17 cellular contexts compared by ENCODE assay signal in the genomic region with DNA sequence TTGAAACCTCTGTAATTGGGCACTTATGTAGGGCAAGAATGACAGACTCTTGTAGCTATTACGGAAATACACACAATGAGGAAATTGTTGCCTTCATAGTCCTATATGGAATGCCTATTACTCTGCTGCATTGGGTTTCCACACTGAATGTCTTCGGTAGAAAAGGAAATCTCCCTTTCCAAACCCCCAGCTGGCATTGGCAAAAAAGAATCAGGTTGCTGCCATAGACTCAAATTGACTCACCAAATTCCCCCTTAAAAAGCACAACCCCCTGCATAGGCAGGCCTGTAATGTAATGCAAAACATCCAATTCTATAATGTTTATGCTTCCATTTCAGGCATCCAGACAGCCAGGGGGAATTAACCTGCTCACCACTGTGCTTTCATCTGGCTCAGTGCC. TPM values are rescaled to one million over a fixed set of nuclear protein-coding genes. Genes with fewer than 3 reads are reported as not detected.
DNase-seq lines count a peak whose midpoint lies in the region; ATAC-seq and TF ChIP-seq lines count a peak whose summit lies in the region.
"Had no signal": no experiment of that assay in that cellular context is flagged by ENCODE, and none has a peak within 500 bp of the region (broad histone marks: within the 10 kb centered on the region; RNA-seq: fewer than 3 reads in every experiment).

No MANE protein-coding gene starts in this region.

- H3K79me2 ChIP-seq in GM23338 (replicated peaks; ENCODE audit: insufficient read depth) (no peaks in the 10 kb centered on the region), mammary epithelial cell (ENCODE audit: insufficient read depth, low read length) (no peaks in the 10 kb centered on the region)

- no peak for TF ChIP-seq CTCF in GM23338 (conservative IDR thresholded peaks at IDR 0.05; ENCODE audit: low read depth in 2 of 2)
- TF ChIP-seq CTCF in WTC11 (IDR thresholded peaks at IDR 0.05) = no peak
- TF ChIP-seq CTCF in mammary epithelial cell (conservative IDR thresholded peaks at IDR 0.05 in 1 of 2, IDR thresholded peaks at IDR 0.05 in 1 of 2; ENCODE audit: extremely low read depth in 1 of 2, insufficient read depth in 1 of 2, low read depth in 1 of 2, low read length in 2 of 2) = no peak

- no peaks in the 10 kb centered on the region for H3K9me2 ChIP-seq in GM23338 (ENCODE audit: insufficient read depth)

- no peaks in the 10 kb centered on the region for H3K36me3 ChIP-seq in GM23338 (ENCODE audit: insufficient read depth)
- H3K36me3 ChIP-seq in mammary epithelial cell (ENCODE audit: insufficient read depth, low read length) = no peaks in the 10 kb centered on the region

- in situ Hi-C loops in mammary epithelial cell (cut with MboI; ENCODE audit: low sequenced_read_pairs in 2 of 2) = no loop called here

- no peak overlapping the region for H3K9ac ChIP-seq in mammary epithelial cell (ENCODE audit: insufficient read depth, low read length)

- no TSS peak for BruUV-seq in mammary epithelial cell (replicated peaks; lab: Mats Ljungman, UMichigan)

- no peak overlapping the region for H3K27ac Mint-ChIP-seq in GM23338
- no peak overlapping the region for H3K27ac Mint-ChIP-seq in WTC11
- H3K27ac Mint-ChIP-seq: CD4-positive, alpha-beta memory T cell had no signal

- peaks cover 17% of the 10 kb centered on the region for H3K4me1 Mint-ChIP-seq in GM23338
- H3K4me1 Mint-ChIP-seq in WTC11 = peaks cover 17% of the 10 kb centered on the region
- H3K4me1 Mint-ChIP-seq: CD4-positive, alpha-beta memory T cell had no signal

- H3K4me3 Mint-ChIP-seq in GM23338 (no peak overlapping the region), WTC11 (no peak overlapping the region)
- H3K4me3 Mint-ChIP-seq: CD4-positive, alpha-beta memory T cell had no signal

- no peaks in the 10 kb centered on the region for H4K20me1 ChIP-seq in GM23338 (replicated peaks; ENCODE audit: insufficient read depth)
- no peaks in the 10 kb centered on the region for H4K20me1 ChIP-seq in mammary epithelial cell (ENCODE audit: insufficient read depth, low read length)

- CTCF ChIA-PET in WTC11 (lab: Charles Lee) (interaction anchor here (0.6 to 2.7 kb wide), 4 partner anchors 26 to 149 kb away, joined by 3 to 13 read pairs (median 9); no protein-coding TSS in a partner anchor), mammary epithelial cell (lab: Charles Lee; ENCODE audit: low non-redundant PET) (no interaction called here)

- no peaks in the 10 kb centered on the region for H3K36me3 Mint-ChIP-seq in GM23338 (ENCODE audit: low read depth)
- H3K36me3 Mint-ChIP-seq in WTC11 = no peaks in the 10 kb centered on the region
- H3K36me3 Mint-ChIP-seq: CD4-positive, alpha-beta memory T cell had no signal

- no peaks in the 10 kb centered on the region for H3K27me3 ChIP-seq in GM23338 (ENCODE audit: insufficient read depth)
- H3K27me3 ChIP-seq in mammary epithelial cell (ENCODE audit: insufficient read depth, low read length) = no peaks in the 10 kb centered on the region

- intact Hi-C loops in mammary epithelial cell (cut with micrococcal nuclease) = no loop called here

- H2AFZ ChIP-seq in GM23338 = no peak overlapping the region
- no peak overlapping the region for H2AFZ ChIP-seq in mammary epithelial cell (ENCODE audit: low read depth, low read length)

- dilution Hi-C loops in mammary epithelial cell (cut with HindIII; ENCODE audit: low sequenced_read_pairs) = no loop called here

- H3F3A ChIP-seq in GM23338 (replicated peaks; ENCODE audit: low read depth) = no peaks in the 10 kb centered on the region

- H3K27ac ChIP-seq in GM23338 (ENCODE audit: low read depth) = no peak overlapping the region
- no peak overlapping the region for H3K27ac ChIP-seq in mammary epithelial cell (ENCODE audit: insufficient read depth, low read depth, low read length)

- H3K4me2 ChIP-seq in GM23338 = no peak overlapping the region
- no peak overlapping the region for H3K4me2 ChIP-seq in mammary epithelial cell (ENCODE audit: insufficient read depth, low read depth, low read length)

- POLR2A ChIA-PET in WTC11 (lab: Charles Lee) = no interaction called here

- H3K27me3 Mint-ChIP-seq in GM23338 (ENCODE audit: insufficient read depth, low read depth, poor library complexity) (no peaks in the 10 kb centered on the region), WTC11 (ENCODE audit: low read depth) (peaks cover 6% of the 10 kb centered on the region; the same call in 1 of the 2 replicates)

- H3K9me3 ChIP-seq in mammary epithelial cell (replicated peaks; ENCODE audit: insufficient read depth, low read length) = no peaks in the 10 kb centered on the region

- H3K4me1 ChIP-seq in GM23338 (ENCODE audit: insufficient read depth) (peaks cover 5% of the 10 kb centered on the region; the same call in 1 of the 2 replicates), mammary epithelial cell (ENCODE audit: insufficient read depth, low read length) (peaks cover 4% of the 10 kb centered on the region)

- no peaks in the 10 kb centered on the region for H3K9me3 Mint-ChIP-seq in GM23338
- peaks cover 3% of the 10 kb centered on the region; the same call in 1 of the 2 replicates for H3K9me3 Mint-ChIP-seq in WTC11
- H3K9me3 Mint-ChIP-seq: CD4-positive, alpha-beta memory T cell had no signal

- no peak overlapping the region for H3K4me3 ChIP-seq in GM23338
- H3K4me3 ChIP-seq in mammary epithelial cell (replicated peaks in 1 of 3; ENCODE audit: insufficient read depth in 1 of 3, low read depth in 2 of 3, low read length in 3 of 3) = no peak overlapping the region

- peak; percentile 35; the same call in 1 of the 3 replicates for ATAC-seq in GM23338
- ATAC-seq in WTC11 = peak; percentile 38; the same call in 1 of the 2 replicates

- DNase-seq in GM23338 (ENCODE audit: low spot score) (no peak), WTC11 (ENCODE audit: low spot score) (no peak), cerebellum (ENCODE audit: low spot score) (peak; percentile 35), superior temporal gyrus (ENCODE audit: extremely low spot score) (peak; percentile 27), MV-4-11 (lab: John Stamatoyannopoulos, UW) (no peak), mammary epithelial cell (no peak)
- no peak for DNase-seq in stimulated activated CD4-positive, alpha-beta T cell treated with anti-CD3 and anti-CD28 coated beads, Interleukin-2, amount 100 ng/mL, for 48 hours
- DNase-seq: Calu3; CD4-positive, alpha-beta memory T cell; COR-L47; DMS79; EL; GF-D8; GOT3; HCEC 1CT had no signal

- WGBS in mammary epithelial cell (ENCODE audit: low coverage, missing lambda C conversion rate) = 38% methylated on average over 2 of the region's 2 CpGs

TF ChIP-seq in GM23338, 12 proteins besides CTCF, POLR2A, EP300 and RAD21 (continues in another document):
- TF ChIP-seq EZH2 (IDR thresholded peaks at IDR 0.05; ENCODE audit: low read depth, unreplicated experiment) (no peak), JUNB (IDR thresholded peaks at IDR 0.05; ENCODE audit: unreplicated experiment) (no peak), POLR2AphosphoS5 (IDR thresholded peaks at IDR 0.05; ENCODE audit: low read depth) (no peak), NANOG (IDR thresholded peaks at IDR 0.05; ENCODE audit: borderline replicate concordance) (no peak), ZNF114 (CRISPR knock-in tag; IDR thresholded peaks at IDR 0.05) (no peak), STAT1 (IDR thresholded peaks at IDR 0.05; ENCODE audit: unreplicated experiment) (no peak)

TF ChIP-seq in WTC11, 78 proteins besides CTCF, POLR2A, EP300 and RAD21 (continues in another document):
- no peak for TF ChIP-seq ETV6 (CRISPR knock-in tag; IDR thresholded peaks at IDR 0.05)
- TF ChIP-seq, protein P1, sequence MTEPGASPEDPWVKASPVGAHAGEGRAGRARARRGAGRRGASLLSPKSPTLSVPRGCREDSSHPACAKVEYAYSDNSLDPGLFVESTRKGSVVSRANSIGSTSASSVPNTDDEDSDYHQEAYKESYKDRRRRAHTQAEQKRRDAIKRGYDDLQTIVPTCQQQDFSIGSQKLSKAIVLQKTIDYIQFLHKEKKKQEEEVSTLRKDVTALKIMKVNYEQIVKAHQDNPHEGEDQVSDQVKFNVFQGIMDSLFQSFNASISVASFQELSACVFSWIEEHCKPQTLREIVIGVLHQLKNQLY (CRISPR knock-in tag; IDR thresholded peaks at IDR 0.05) = no peak
- no peak for TF ChIP-seq FOXJ3 (CRISPR knock-in tag; IDR thresholded peaks at IDR 0.05; ENCODE audit: borderline replicate concordance)
- TF ChIP-seq KAT7 (CRISPR knock-in tag; IDR thresholded peaks at IDR 0.05; ENCODE audit: borderline replicate concordance) = no peak
- TF ChIP-seq MYBL2 (CRISPR knock-in tag; IDR thresholded peaks at IDR 0.05) = no peak
- no peak for TF ChIP-seq TCF7 (CRISPR knock-in tag; IDR thresholded peaks at IDR 0.05; ENCODE audit: low read depth)
- TF ChIP-seq, protein P2, sequence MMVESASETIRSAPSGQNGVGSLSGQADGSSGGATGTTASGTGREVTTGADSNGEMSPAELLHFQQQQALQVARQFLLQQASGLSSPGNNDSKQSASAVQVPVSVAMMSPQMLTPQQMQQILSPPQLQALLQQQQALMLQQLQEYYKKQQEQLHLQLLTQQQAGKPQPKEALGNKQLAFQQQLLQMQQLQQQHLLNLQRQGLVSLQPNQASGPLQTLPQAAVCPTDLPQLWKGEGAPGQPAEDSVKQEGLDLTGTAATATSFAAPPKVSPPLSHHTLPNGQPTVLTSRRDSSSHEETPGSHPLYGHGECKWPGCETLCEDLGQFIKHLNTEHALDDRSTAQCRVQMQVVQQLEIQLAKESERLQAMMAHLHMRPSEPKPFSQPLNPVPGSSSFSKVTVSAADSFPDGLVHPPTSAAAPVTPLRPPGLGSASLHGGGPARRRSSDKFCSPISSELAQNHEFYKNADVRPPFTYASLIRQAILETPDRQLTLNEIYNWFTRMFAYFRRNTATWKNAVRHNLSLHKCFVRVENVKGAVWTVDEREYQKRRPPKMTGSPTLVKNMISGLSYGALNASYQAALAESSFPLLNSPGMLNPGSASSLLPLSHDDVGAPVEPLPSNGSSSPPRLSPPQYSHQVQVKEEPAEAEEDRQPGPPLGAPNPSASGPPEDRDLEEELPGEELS (CRISPR knock-in tag; IDR thresholded peaks at IDR 0.05) = no peak

RNA-seq across cellular contexts. Expression of a gene that starts 44.8 kb away (rescaled TPM):
- total RNA-seq in GM23338 (2014; rRNA removed; shearing (Covaris generic)) = 3.1 and 5.4 TPM in 2 replicates
- polyA plus RNA-seq in GM23338 (2016; fragmentation: Nextera tagmentation; extraction: Ambion mirVana) = 4.0 and 5.3 TPM in 2 replicates
- total RNA-seq in WTC11 (2021) = 8.2 to 12.3 TPM (median 10.3 TPM) in 3 replicates
- total RNA-seq in cerebellum = 91.4 TPM
- total RNA-seq in mammary epithelial cell = not detected
- not detected for polyA plus RNA-seq in mammary epithelial cell
- not detected for polyA minus RNA-seq in mammary epithelial cell
- total RNA-seq: A172, A673, Calu3 had no signal
- polyA plus RNA-seq: CD4-positive, alpha-beta memory T cell had no signal

Comparison
In these comparisons a context has a peak if more than half of its experiments do, and no peak if none do; other contexts are left out.
1. DNase-seq: peak in cerebellum (single experiment) and superior temporal gyrus (single experiment); none in GM23338 (single experiment), WTC11 (single experiment), MV-4-11 (single experiment), mammary epithelial cell (single experiment) and stimulated activated CD4-positive, alpha-beta T cell treated with anti-CD3 and anti-CD28 coated beads, Interleukin-2, amount 100 ng/mL, for 48 hours (0 of 2).